Comparison of ENCODE assay signal across 1 cellular context in the genomic region with DNA sequence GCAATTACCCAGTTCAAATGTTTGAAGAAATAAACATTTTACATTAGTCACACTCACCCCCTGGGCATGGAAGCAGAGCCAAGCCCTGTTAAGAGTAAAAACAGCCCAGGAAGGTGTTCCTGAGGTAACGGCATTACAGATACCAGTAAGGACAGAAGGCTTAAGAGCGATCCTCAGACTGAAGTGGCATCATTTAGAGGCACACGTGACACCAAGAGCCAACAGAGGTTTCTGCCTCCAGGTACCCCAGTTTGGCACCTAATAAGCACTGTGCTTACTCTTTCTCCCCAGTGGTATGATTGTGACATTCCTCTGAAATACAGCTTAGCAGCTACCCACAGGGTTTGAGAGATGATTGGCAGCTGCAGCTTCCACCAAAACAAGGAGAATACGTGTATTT.
TF ChIP-seq lines count a peak whose summit lies in the region.

No MANE protein-coding gene starts in this region.

TF ChIP-seq in GM23338, 12 proteins besides CTCF, POLR2A, EP300 and RAD21 (continued from another document):
- TF ChIP-seq, protein P1, sequence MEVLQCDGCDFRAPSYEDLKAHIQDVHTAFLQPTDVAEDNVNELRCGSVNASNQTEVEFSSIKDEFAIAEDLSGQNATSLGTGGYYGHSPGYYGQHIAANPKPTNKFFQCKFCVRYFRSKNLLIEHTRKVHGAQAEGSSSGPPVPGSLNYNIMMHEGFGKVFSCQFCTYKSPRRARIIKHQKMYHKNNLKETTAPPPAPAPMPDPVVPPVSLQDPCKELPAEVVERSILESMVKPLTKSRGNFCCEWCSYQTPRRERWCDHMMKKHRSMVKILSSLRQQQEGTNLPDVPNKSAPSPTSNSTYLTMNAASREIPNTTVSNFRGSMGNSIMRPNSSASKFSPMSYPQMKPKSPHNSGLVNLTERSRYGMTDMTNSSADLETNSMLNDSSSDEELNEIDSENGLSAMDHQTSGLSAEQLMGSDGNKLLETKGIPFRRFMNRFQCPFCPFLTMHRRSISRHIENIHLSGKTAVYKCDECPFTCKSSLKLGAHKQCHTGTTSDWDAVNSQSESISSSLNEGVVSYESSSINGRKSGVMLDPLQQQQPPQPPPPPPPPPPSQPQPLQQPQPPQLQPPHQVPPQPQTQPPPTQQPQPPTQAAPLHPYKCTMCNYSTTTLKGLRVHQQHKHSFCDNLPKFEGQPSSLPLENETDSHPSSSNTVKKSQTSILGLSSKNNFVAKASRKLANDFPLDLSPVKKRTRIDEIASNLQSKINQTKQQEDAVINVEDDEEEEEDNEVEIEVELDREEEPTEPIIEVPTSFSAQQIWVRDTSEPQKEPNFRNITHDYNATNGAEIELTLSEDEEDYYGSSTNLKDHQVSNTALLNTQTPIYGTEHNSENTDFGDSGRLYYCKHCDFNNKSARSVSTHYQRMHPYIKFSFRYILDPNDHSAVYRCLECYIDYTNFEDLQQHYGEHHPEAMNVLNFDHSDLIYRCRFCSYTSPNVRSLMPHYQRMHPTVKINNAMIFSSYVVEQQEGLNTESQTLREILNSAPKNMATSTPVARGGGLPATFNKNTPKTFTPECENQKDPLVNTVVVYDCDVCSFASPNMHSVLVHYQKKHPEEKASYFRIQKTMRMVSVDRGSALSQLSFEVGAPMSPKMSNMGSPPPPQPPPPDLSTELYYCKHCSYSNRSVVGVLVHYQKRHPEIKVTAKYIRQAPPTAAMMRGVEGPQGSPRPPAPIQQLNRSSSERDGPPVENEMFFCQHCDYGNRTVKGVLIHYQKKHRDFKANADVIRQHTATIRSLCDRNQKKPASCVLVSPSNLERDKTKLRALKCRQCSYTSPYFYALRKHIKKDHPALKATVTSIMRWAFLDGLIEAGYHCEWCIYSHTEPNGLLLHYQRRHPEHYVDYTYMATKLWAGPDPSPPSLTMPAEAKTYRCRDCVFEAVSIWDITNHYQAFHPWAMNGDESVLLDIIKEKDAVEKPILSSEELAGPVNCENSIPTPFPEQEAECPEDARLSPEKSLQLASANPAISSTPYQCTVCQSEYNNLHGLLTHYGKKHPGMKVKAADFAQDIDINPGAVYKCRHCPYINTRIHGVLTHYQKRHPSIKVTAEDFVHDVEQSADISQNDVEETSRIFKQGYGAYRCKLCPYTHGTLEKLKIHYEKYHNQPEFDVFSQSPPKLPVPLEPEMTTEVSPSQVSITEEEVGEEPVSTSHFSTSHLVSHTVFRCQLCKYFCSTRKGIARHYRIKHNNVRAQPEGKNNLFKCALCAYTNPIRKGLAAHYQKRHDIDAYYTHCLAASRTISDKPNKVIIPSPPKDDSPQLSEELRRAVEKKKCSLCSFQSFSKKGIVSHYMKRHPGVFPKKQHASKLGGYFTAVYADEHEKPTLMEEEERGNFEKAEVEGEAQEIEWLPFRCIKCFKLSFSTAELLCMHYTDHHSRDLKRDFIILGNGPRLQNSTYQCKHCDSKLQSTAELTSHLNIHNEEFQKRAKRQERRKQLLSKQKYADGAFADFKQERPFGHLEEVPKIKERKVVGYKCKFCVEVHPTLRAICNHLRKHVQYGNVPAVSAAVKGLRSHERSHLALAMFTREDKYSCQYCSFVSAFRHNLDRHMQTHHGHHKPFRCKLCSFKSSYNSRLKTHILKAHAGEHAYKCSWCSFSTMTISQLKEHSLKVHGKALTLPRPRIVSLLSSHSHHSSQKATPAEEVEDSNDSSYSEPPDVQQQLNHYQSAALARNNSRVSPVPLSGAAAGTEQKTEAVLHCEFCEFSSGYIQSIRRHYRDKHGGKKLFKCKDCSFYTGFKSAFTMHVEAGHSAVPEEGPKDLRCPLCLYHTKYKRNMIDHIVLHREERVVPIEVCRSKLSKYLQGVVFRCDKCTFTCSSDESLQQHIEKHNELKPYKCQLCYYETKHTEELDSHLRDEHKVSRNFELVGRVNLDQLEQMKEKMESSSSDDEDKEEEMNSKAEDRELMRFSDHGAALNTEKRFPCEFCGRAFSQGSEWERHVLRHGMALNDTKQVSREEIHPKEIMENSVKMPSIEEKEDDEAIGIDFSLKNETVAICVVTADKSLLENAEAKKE (CRISPR knock-in tag; IDR thresholded peaks at IDR 0.05), result no peak
- TF ChIP-seq EZH2phosphoT487 (IDR thresholded peaks at IDR 0.05; ENCODE audit: unreplicated experiment), result no peak
